In the genomic region with DNA sequence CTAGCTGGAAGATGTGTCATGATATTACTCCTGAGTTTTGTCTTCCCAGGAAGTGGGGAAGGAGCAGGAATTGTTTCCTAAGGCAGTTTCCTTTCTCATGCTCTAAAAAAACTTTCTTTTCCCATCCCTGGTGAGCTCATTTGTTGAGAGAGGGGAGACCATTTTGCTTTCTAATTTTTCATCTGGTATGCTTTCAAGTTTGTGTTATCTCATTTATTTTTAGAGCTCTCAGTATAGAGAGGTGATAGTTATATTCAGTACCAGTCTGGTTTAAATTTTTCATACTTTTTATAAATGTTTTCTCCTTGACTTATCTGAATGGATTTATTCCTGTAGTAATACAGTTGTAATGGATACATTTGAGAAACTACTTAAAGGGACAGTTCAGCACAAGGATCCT, we compare ENCODE assay signal across 17 cellular contexts.
"Had no signal": no experiment of that assay in that cellular context is flagged by ENCODE, and none has a peak within 500 bp of the region (broad histone marks: within the 10 kb centered on the region; RNA-seq: fewer than 3 reads in every experiment).

No MANE protein-coding gene starts in this region.

- DNase-seq: effector memory CD8-positive, alpha-beta T cell; esophagus squamous epithelium; glutamatergic neuron; left colon; mammary epithelial cell; naive thymus-derived CD8-positive, alpha-beta T cell; posterior cingulate gyrus; small intestine; stimulated activated CD4-positive, alpha-beta T cell treated with anti-CD3 and anti-CD28 coated beads, Interleukin-2, amount 100 ng/mL, for 48 hours; stimulated activated naive CD8-positive, alpha-beta T cell treated with anti-CD3 and anti-CD28 coated beads, Interleukin-15, Interleukin-2, amounts not matched to agents 100 U/mL and 50 U/mL, for 24 hours; thyroid gland had no signal

- ATAC-seq: effector memory CD8-positive, alpha-beta T cell; gastroesophageal sphincter; left colon; naive thymus-derived CD8-positive, alpha-beta T cell; stimulated activated naive CD8-positive, alpha-beta T cell treated with anti-CD3 and anti-CD28 coated beads, Interleukin-15, Interleukin-2, amounts not matched to agents 100 U/mL and 50 U/mL, for 24 hours had no signal

- H3K27me3 ChIP-seq: esophagus squamous epithelium, gastroesophageal sphincter, hepatocyte, neutrophil, suprapubic skin, thyroid gland had no signal

- H3K4me3 Mint-ChIP-seq: dendritic cell treated with granulocyte-macrophage colony-stimulating factor and Interleukin-4, amounts not matched to agents 40 ng/mL and 50 ng/mL, for 4 days; effector memory CD8-positive, alpha-beta T cell; naive thymus-derived CD8-positive, alpha-beta T cell; type B pancreatic cell had no signal

- H3K27ac Mint-ChIP-seq: dendritic cell treated with granulocyte-macrophage colony-stimulating factor and Interleukin-4, amounts not matched to agents 40 ng/mL and 50 ng/mL, for 4 days; effector memory CD8-positive, alpha-beta T cell; type B pancreatic cell had no signal

- H3K4me3 ChIP-seq: esophagus squamous epithelium, gastroesophageal sphincter, hepatocyte, suprapubic skin, thyroid gland had no signal

- H3K27ac ChIP-seq: esophagus squamous epithelium, gastroesophageal sphincter, hepatocyte, neutrophil, suprapubic skin, thyroid gland had no signal

- H3K9me3 ChIP-seq: esophagus squamous epithelium, gastroesophageal sphincter, neutrophil, suprapubic skin, thyroid gland had no signal

- H3K27me3 Mint-ChIP-seq: dendritic cell treated with granulocyte-macrophage colony-stimulating factor and Interleukin-4, amounts not matched to agents 40 ng/mL and 50 ng/mL, for 4 days; effector memory CD8-positive, alpha-beta T cell; naive thymus-derived CD8-positive, alpha-beta T cell; type B pancreatic cell had no signal

- H3K4me1 ChIP-seq: esophagus squamous epithelium, gastroesophageal sphincter, suprapubic skin, thyroid gland had no signal

- H3K9me3 Mint-ChIP-seq: dendritic cell treated with granulocyte-macrophage colony-stimulating factor and Interleukin-4, amounts not matched to agents 40 ng/mL and 50 ng/mL, for 4 days; effector memory CD8-positive, alpha-beta T cell; naive thymus-derived CD8-positive, alpha-beta T cell; type B pancreatic cell had no signal

- H3K4me1 Mint-ChIP-seq: naive thymus-derived CD8-positive, alpha-beta T cell had no signal
